ENCODE assay signal across 24 cellular contexts in genomic region chr16:51125992-51126391, GRCh38. TPM values are rescaled to one million over a fixed set of nuclear protein-coding genes. Genes with fewer than 3 reads are reported as not detected.
A peak's percentile ranks its signal among the peaks of the same experiment; 100 is the strongest.
DNase-seq lines count a peak whose midpoint lies in the region; ATAC-seq and TF ChIP-seq lines count a peak whose summit lies in the region.
"Had no signal": no experiment of that assay in that cellular context is flagged by ENCODE, and none has a peak within 500 bp of the region (broad histone marks: within the 10 kb centered on the region; RNA-seq: fewer than 3 reads in every experiment).

No MANE protein-coding gene starts in this region.

- no peaks in the 10 kb centered on the region for H3K36me3 ChIP-seq in neural progenitor cell
- H3K36me3 ChIP-seq: BE2C, MG63, Peyer's patch, SJSA1 had no signal

- no peak overlapping the region for H3K9ac ChIP-seq in neural progenitor cell
- H3K9ac ChIP-seq: GM23248 had no signal

- peak; percentile 18; the same call in 1 of the 3 replicates for TF ChIP-seq CTCF in GM12872 (IDR thresholded peaks at IDR 0.05; ENCODE audit: insufficient read depth, low read depth, low read length)
- peak; percentile 43 for TF ChIP-seq CTCF in neural progenitor cell (IDR thresholded peaks at IDR 0.05)

- H3F3A ChIP-seq in neural progenitor cell (ENCODE audit: low read depth): peaks cover 11% of the 10 kb centered on the region

- no peaks in the 10 kb centered on the region for H3K9me3 ChIP-seq in neural progenitor cell (ENCODE audit: low read depth)
- H3K9me3 ChIP-seq: A549, BE2C, MG63, Peyer's patch, SJSA1 had no signal

- H3K4me1 ChIP-seq in neural progenitor cell: peaks cover 42% of the 10 kb centered on the region
- H3K4me1 ChIP-seq: A549, BE2C, Peyer's patch had no signal

- H2AFZ ChIP-seq in neural progenitor cell (replicated peaks): no peak overlapping the region
- H2AFZ ChIP-seq: GM23248 had no signal

- intact Hi-C loops in activated T-helper 2 cell treated with anti-CD3 and anti-CD28 coated beads, Interferon-gamma antibody, Interleukin-2, Interleukin-4, amounts not matched to agents 10 μg/mL and 5 μg/mL and 100 μg/mL, durations not matched to agents 14 hours and 24 hours and 36 hours (cut with micrococcal nuclease): no loop called here

- DNase-seq in RPMI8226 (peak; percentile 19), left kidney (ENCODE audit: low read depth, low spot score) (peak; percentile 40), neural progenitor cell (ENCODE audit: low spot score) (no peak), mucosa of gallbladder (ENCODE audit: low spot score) (no peak), NCI-H2107 (lab: John Stamatoyannopoulos, UW) (no peak)
- DNase-seq in activated T-helper 2 cell treated with anti-CD3 and anti-CD28 coated beads, Interferon-gamma antibody, Interleukin-2, Interleukin-4, amounts not matched to agents 10 μg/mL and 5 μg/mL and 100 μg/mL, durations not matched to agents 14 hours and 24 hours and 36 hours (ENCODE audit: low spot score): no peak
- DNase-seq: BE2C; EL; GM23248; MG63; NCI-H1092; NCI-H1436; NCI-H1930; NCI-H226; NCI-H510A treated with DMSO at 0.1 percent for 48 hours; NCI-H774; NK-92 treated with Interleukin-12 subunit alpha and Interleukin-12 subunit beta, amount 100 ng/mL, for 24 hours; Peyer's patch had no signal

- no peaks in the 10 kb centered on the region for H3K79me2 ChIP-seq in neural progenitor cell (ENCODE audit: low read depth)

- no peak overlapping the region for H3K27ac Mint-ChIP-seq in neural progenitor cell
- H3K27ac Mint-ChIP-seq in activated T-helper 2 cell treated with anti-CD3 and anti-CD28 coated beads, Interferon-gamma antibody, Interleukin-2, Interleukin-4, amounts not matched to agents 10 μg/mL and 5 μg/mL and 100 μg/mL, durations not matched to agents 14 hours and 24 hours and 36 hours: no peak overlapping the region

- peaks cover 7% of the 10 kb centered on the region for H3K27me3 Mint-ChIP-seq in neural progenitor cell (ENCODE audit: insufficient read depth, low read depth)
- H3K27me3 Mint-ChIP-seq in activated T-helper 2 cell treated with anti-CD3 and anti-CD28 coated beads, Interferon-gamma antibody, Interleukin-2, Interleukin-4, amounts not matched to agents 10 μg/mL and 5 μg/mL and 100 μg/mL, durations not matched to agents 14 hours and 24 hours and 36 hours (ENCODE audit: low read depth): no peaks in the 10 kb centered on the region

- ATAC-seq in GM21526 (IDR thresholded peaks at IDR 0.05; ENCODE audit: low FRiP score, unreplicated experiment): no peak
- ATAC-seq: A549, K562 had no signal

- H3K9me3 Mint-ChIP-seq in neural progenitor cell: no peaks in the 10 kb centered on the region
- no peaks in the 10 kb centered on the region for H3K9me3 Mint-ChIP-seq in activated T-helper 2 cell treated with anti-CD3 and anti-CD28 coated beads, Interferon-gamma antibody, Interleukin-2, Interleukin-4, amounts not matched to agents 10 μg/mL and 5 μg/mL and 100 μg/mL, durations not matched to agents 14 hours and 24 hours and 36 hours

- H3K4me3 Mint-ChIP-seq in neural progenitor cell: no peak overlapping the region
- no peak overlapping the region for H3K4me3 Mint-ChIP-seq in activated T-helper 2 cell treated with anti-CD3 and anti-CD28 coated beads, Interferon-gamma antibody, Interleukin-2, Interleukin-4, amounts not matched to agents 10 μg/mL and 5 μg/mL and 100 μg/mL, durations not matched to agents 14 hours and 24 hours and 36 hours (ENCODE audit: low read depth)

- no peak overlapping the region for H3K4me2 ChIP-seq in neural progenitor cell
- H3K4me2 ChIP-seq: A549 had no signal

- no peaks in the 10 kb centered on the region for H3K36me3 Mint-ChIP-seq in neural progenitor cell
- no peaks in the 10 kb centered on the region for H3K36me3 Mint-ChIP-seq in activated T-helper 2 cell treated with anti-CD3 and anti-CD28 coated beads, Interferon-gamma antibody, Interleukin-2, Interleukin-4, amounts not matched to agents 10 μg/mL and 5 μg/mL and 100 μg/mL, durations not matched to agents 14 hours and 24 hours and 36 hours (ENCODE audit: low read depth)

- no peak overlapping the region for H3K4me3 ChIP-seq in neural progenitor cell
- H3K4me3 ChIP-seq: A549, GM23248, K562, MG63, Peyer's patch, SJSA1 had no signal

- peaks cover 44% of the 10 kb centered on the region for H3K4me1 Mint-ChIP-seq in neural progenitor cell
- no peaks in the 10 kb centered on the region for H3K4me1 Mint-ChIP-seq in activated T-helper 2 cell treated with anti-CD3 and anti-CD28 coated beads, Interferon-gamma antibody, Interleukin-2, Interleukin-4, amounts not matched to agents 10 μg/mL and 5 μg/mL and 100 μg/mL, durations not matched to agents 14 hours and 24 hours and 36 hours (ENCODE audit: low read depth)

- no peak overlapping the region for H3K27ac ChIP-seq in neural progenitor cell
- H3K27ac ChIP-seq: A549, GM23248, Peyer's patch, SJSA1 had no signal

- H3K27me3 ChIP-seq in neural progenitor cell: no peaks in the 10 kb centered on the region
- H3K27me3 ChIP-seq: BE2C, MG63, Peyer's patch, SJSA1 had no signal

- H4K20me1 ChIP-seq in neural progenitor cell (ENCODE audit: low read depth): no peaks in the 10 kb centered on the region

RNA-seq across cellular contexts. Expression of gene SALL1, which starts 25.1 kb away (rescaled TPM):
- total RNA-seq in neural progenitor cell (ENCODE audit: low replicate concordance): 50.3 and 70.7 TPM in 2 replicates
- total RNA-seq in activated T-helper 2 cell treated with anti-CD3 and anti-CD28 coated beads, Interferon-gamma antibody, Interleukin-2, Interleukin-4, amounts not matched to agents 10 μg/mL and 5 μg/mL and 100 μg/mL, durations not matched to agents 14 hours and 24 hours and 36 hours: not detected in 2 replicates
- total RNA-seq in mucosa of gallbladder: 1.2 TPM
- total RNA-seq: K562, LHCN-M2 had no signal

Comparison
In these comparisons a context has a peak if more than half of its experiments do, and no peak if none do; other contexts are left out.
1. DNase-seq: peak in RPMI8226 (single experiment) and left kidney (single experiment); none in neural progenitor cell (single experiment), activated T-helper 2 cell treated with anti-CD3 and anti-CD28 coated beads, Interferon-gamma antibody, Interleukin-2, Interleukin-4, amounts not matched to agents 10 μg/mL and 5 μg/mL and 100 μg/mL, durations not matched to agents 14 hours and 24 hours and 36 hours (single experiment), mucosa of gallbladder (single experiment) and NCI-H2107 (single experiment).
2. RNA of gene SALL1, which starts 25.1 kb away (total RNA-seq): 50.3 to 70.7 TPM in neural progenitor cell; 1.2 TPM in mucosa of gallbladder (single experiment) and not detected in activated T-helper 2 cell treated with anti-CD3 and anti-CD28 coated beads, Interferon-gamma antibody, Interleukin-2, Interleukin-4, amounts not matched to agents 10 μg/mL and 5 μg/mL and 100 μg/mL, durations not matched to agents 14 hours and 24 hours and 36 hours; every median in the first group is over 10 times any median in the second.